9 cellular contexts compared by ENCODE assay signal in the genomic region with DNA sequence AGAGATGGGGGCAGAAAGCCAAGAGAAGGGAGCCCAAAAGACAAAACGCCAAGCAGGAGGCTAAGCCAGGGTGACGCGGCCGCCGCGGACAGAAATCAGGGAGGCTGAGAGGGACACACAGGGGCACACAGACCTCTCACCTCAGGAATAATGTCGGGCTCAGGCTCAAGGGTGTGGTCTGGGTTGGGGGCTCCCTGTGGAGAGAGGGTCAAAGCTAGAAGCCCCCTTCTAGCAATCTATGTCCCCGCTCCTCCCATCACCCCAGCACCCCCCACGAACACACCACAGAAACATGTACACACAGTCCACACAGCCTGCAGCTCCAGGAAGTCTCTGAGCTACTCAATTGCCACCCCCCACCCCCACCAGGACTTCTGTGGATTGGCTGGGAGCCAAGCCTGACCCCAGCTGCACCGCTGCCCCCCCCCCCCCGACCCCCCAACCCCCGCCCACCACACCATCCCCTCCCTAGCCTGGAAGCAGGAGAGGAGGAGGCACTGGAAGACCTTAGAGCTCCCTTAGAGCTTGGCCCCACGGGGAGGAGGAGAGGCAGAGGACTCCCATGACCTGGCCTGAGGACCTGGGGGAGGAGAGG. TPM values are rescaled to one million over a fixed set of nuclear protein-coding genes. Genes with fewer than 3 reads are reported as not detected.
DNase-seq lines count a peak whose midpoint lies in the region; ATAC-seq, FAIRE-seq and TF ChIP-seq lines count a peak whose summit lies in the region.
"Had no signal": no experiment of that assay in that cellular context is flagged by ENCODE, and none has a peak within 500 bp of the region (broad histone marks: within the 10 kb centered on the region; RNA-seq: fewer than 3 reads in every experiment).

No MANE protein-coding gene starts in this region.

- H3K36me3 Mint-ChIP-seq in T-cell = peaks cover 34% of the 10 kb centered on the region

- no peak for TF ChIP-seq POLR2A in GM12892 (IDR thresholded peaks at IDR 0.05; ENCODE audit: low read depth, low read length)

- H3K4me1 Mint-ChIP-seq in T-cell = peaks cover 74 to 86% (median 83%) of the 10 kb centered on the region in 3 donors

- peaks cover 83% of the 10 kb centered on the region for H3K79me2 ChIP-seq in fibroblast of lung (ENCODE audit: control insufficient read depth, insufficient read depth, low read length)

- H3K4me2 ChIP-seq in fibroblast of lung (ENCODE audit: extremely low read depth, insufficient read depth, low read length) = peak overlapping the region; percentile 96

- peak; percentile 61 for DNase-seq in H4 (ENCODE audit: low spot score)
- peak in 9 of 34 experiments; percentile 31 to 52 (median 41) for DNase-seq in T-cell
- DNase-seq in fibroblast of lung (ENCODE audit: low read depth in 2 of 2) = peak in 1 of 2 donors; percentile 58
- peak; percentile 49 for DNase-seq in renal cortical epithelial cell (ENCODE audit: low read depth)
- no peak for DNase-seq in DMS153 (lab: John Stamatoyannopoulos, UW)
- no peak for DNase-seq in GM12892 (ENCODE audit: insufficient read length)
- DNase-seq in NCI-H187 treated with DMSO at 0.1 percent for 48 hours (lab: John Stamatoyannopoulos, UW) = no peak

- CTCF ChIA-PET in T-cell (lab: Charles Lee) = no interaction called here

- POLR2A ChIA-PET in T-cell (lab: Charles Lee) = interaction anchor here in 1 of 2 donors (0.6 kb wide), 2 partner anchors 10 to 27 kb away, joined by 4 to 7 read pairs; no protein-coding TSS in a partner anchor

- peak overlapping the region; percentile 96 to 98 for H3K27ac Mint-ChIP-seq in T-cell

- peak overlapping the region; percentile 24 to 99 (median 46) for H3K4me3 ChIP-seq in fibroblast of lung (replicated peaks in 1 of 4; ENCODE audit: control extremely low read depth in 1 of 4, insufficient read depth in 1 of 4, low read depth in 3 of 4, low read length in 4 of 4)

- no peaks in the 10 kb centered on the region for H3K27me3 ChIP-seq in fibroblast of lung (ENCODE audit: control insufficient read depth, insufficient read depth, low read length)

- ATAC-seq in T-cell (replicated peaks in 1 of 4) (no peak), HG03045 (IDR thresholded peaks at IDR 0.05; ENCODE audit: unreplicated experiment) (no peak)

- no peak for TF ChIP-seq CTCF in fibroblast of lung (conservative IDR thresholded peaks at IDR 0.05 in 1 of 2, IDR thresholded peaks at IDR 0.05 in 1 of 2; ENCODE audit: low read depth in 1 of 2, low read length in 2 of 2)

- H3K36me3 ChIP-seq in fibroblast of lung (ENCODE audit: control insufficient read depth, insufficient read depth, low read length) = no peaks in the 10 kb centered on the region

- peak overlapping the region; percentile 79 for H3K9ac ChIP-seq in fibroblast of lung (ENCODE audit: insufficient read depth, low read length)

- peak overlapping the region; percentile 99 for H3K27ac ChIP-seq in fibroblast of lung (ENCODE audit: insufficient read depth, low read length)

- no peaks in the 10 kb centered on the region for H3K27me3 Mint-ChIP-seq in T-cell

- H3K9me3 ChIP-seq in fibroblast of lung (ENCODE audit: control insufficient read depth, insufficient read depth, low read depth, low read length) = no peaks in the 10 kb centered on the region

- peaks cover 54% of the 10 kb centered on the region for H3K4me1 ChIP-seq in fibroblast of lung (ENCODE audit: control insufficient read depth, extremely low read depth, insufficient read depth, low read length)

- FAIRE-seq in GM12892 (lab: Jason Lieb, UNC) = no peak

- H4K20me1 ChIP-seq in fibroblast of lung (ENCODE audit: control insufficient read depth, extremely low read depth, insufficient read depth, low read length) = no peaks in the 10 kb centered on the region

- H3K9me3 Mint-ChIP-seq in T-cell = no peaks in the 10 kb centered on the region

- H3K4me3 Mint-ChIP-seq in T-cell = peak overlapping the region; percentile 92 to 96 (median 93)

- H2AFZ ChIP-seq in fibroblast of lung (ENCODE audit: low read length) = no peak overlapping the region

RNA-seq across cellular contexts. Expression of gene BCL9L, which starts 6.9 kb away (rescaled TPM):
- total RNA-seq in H4 (2014; rRNA removed; shearing (Covaris generic)) = 3.3 and 7.5 TPM in 2 replicates
- total RNA-seq in T-cell = 100 to 1,000 TPM; 229 to 331 (median 308) TPM
- total RNA-seq in fibroblast of lung = 11.0 and 23.1 TPM in 2 replicates
- 7.0 and 11.5 TPM in 2 replicates for polyA plus RNA-seq in fibroblast of lung
- 33.6 and 51.9 TPM in 2 replicates for polyA plus RNA-seq in fibroblast of lung (2012)
- 38.0 and 48.2 TPM in 2 replicates for polyA minus RNA-seq in fibroblast of lung (ENCODE audit: low replicate concordance)
- total RNA-seq in renal cortical epithelial cell = 22.6 and 44.8 TPM in 2 replicates
- polyA plus RNA-seq in GM12892 (2012; ENCODE audit: missing spikeins) = 3.1 TPM

RNA-seq across cellular contexts. Expression of gene CXCR5, which starts 35.1 kb away (rescaled TPM):
- total RNA-seq in H4 (2014; rRNA removed; shearing (Covaris generic)) = not detected in 2 replicates
- total RNA-seq in T-cell = 10 to 100 TPM in 1 of 5 donors, 1 to 10 TPM in 4; 4.7 to 10.6 (median 6.3) TPM
- total RNA-seq in fibroblast of lung = not detected in 2 replicates
- polyA plus RNA-seq in fibroblast of lung = not detected in 2 replicates
- not detected in 2 replicates for polyA plus RNA-seq in fibroblast of lung (2012)
- polyA minus RNA-seq in fibroblast of lung (ENCODE audit: low replicate concordance) = not detected in 2 replicates
- not detected in 2 replicates for total RNA-seq in renal cortical epithelial cell
- 2.1 TPM for polyA plus RNA-seq in GM12892 (2012; ENCODE audit: missing spikeins)
- total RNA-seq: SK-MEL-5 had no signal

RNA-seq across cellular contexts. Expression of gene UPK2, which starts 37.3 kb away (rescaled TPM):
- total RNA-seq in H4 (2014; rRNA removed; shearing (Covaris generic)) = not detected in 2 replicates
- under 1 TPM in 1 of 5 donors, not detected in 4; 0.32 TPM for total RNA-seq in T-cell
- total RNA-seq in fibroblast of lung = not detected in 2 replicates
- polyA plus RNA-seq in fibroblast of lung = not detected in 2 replicates
- polyA plus RNA-seq in fibroblast of lung (2012) = 0.13 and 0.14 TPM in 2 replicates
- 0.35 TPM in 1 of 2 replicates, not detected in the other for polyA minus RNA-seq in fibroblast of lung (ENCODE audit: low replicate concordance)
- 0.10 TPM in 1 of 2 replicates, not detected in the other for total RNA-seq in renal cortical epithelial cell
- polyA plus RNA-seq in GM12892 (2012; ENCODE audit: missing spikeins) = 1.5 TPM
- total RNA-seq: SK-MEL-5 had no signal

RNA-seq across cellular contexts. Expression of gene FOXR1, which starts 52.8 kb away (rescaled TPM):
- total RNA-seq in H4 (2014; rRNA removed; shearing (Covaris generic)) = not detected in 2 replicates
- total RNA-seq in T-cell (not detected), fibroblast of lung (not detected in 2 replicates), renal cortical epithelial cell (not detected in 2 replicates)
- polyA plus RNA-seq in fibroblast of lung = not detected in 2 replicates
- not detected in 2 replicates for polyA plus RNA-seq in fibroblast of lung (2012)
- not detected in 2 replicates for polyA minus RNA-seq in fibroblast of lung (ENCODE audit: low replicate concordance)
- not detected for polyA plus RNA-seq in GM12892 (2012; ENCODE audit: missing spikeins)
- total RNA-seq: SK-MEL-5 had no signal

Comparison
In these comparisons a context has a peak if more than half of its experiments do, and no peak if none do; other contexts are left out.
1. DNase-seq: peak in H4 (single experiment) and renal cortical epithelial cell (single experiment); none in DMS153 (single experiment), GM12892 (single experiment) and NCI-H187 treated with DMSO at 0.1 percent for 48 hours (single experiment).